In genomic region chr2:197453914-197454398, GRCh38 we compare ENCODE assay signal across 8 cellular contexts. TPM values are rescaled to one million over a fixed set of nuclear protein-coding genes. Genes with fewer than 3 reads are reported as not detected.
DNase-seq lines count a peak whose midpoint lies in the region; ATAC-seq, FAIRE-seq and TF ChIP-seq lines count a peak whose summit lies in the region.

No MANE protein-coding gene starts in this region.

- RAD21 ChIA-PET in HCT116 (lab: Charles Lee; ENCODE audit: low non-redundant PET in 1 of 2, low total read pairs in 2 of 2, uncharacterized antibody in 2 of 2, unreplicated experiment in 2 of 2) (no interaction called here), GM12878 (lab: Charles Lee; ENCODE audit: unreplicated experiment) (interaction anchor here (1.0 to 4.2 kb wide), 2 partner anchors 19 to 42 kb away, joined by 3 to 38 read pairs; partner anchors contain the start of gene SF3B1)

- TF ChIP-seq EP300 in GM12878 (IDR thresholded peaks at IDR 0.05; ENCODE audit: borderline replicate concordance in 1 of 2, control insufficient read depth in 1 of 2, low read depth in 2 of 2, low read length in 2 of 2) (no peak), stomach (IDR thresholded peaks at IDR 0.05) (no peak)

- intact Hi-C loops in HCT116 (cut with micrococcal nuclease) (loop anchor here (1.0 kb wide), 2 partner anchors 19 to 46 kb away; partner anchors contain the start of genes HSPE1 and SF3B1), GM12878 (cut with micrococcal nuclease; ENCODE audit: unreplicated experiment) (loop anchor here (1.0 to 5.0 kb wide), 3 partner anchors 19 to 253 kb away; partner anchors contain the start of genes HSPD1, MARS2 and SF3B1), stomach (cut with DNase I; ENCODE audit: low total_unique reads) (no loop called here)

- in situ Hi-C loops in GM12878 (cut with MboI), result no loop called here

- H4K20me1 ChIP-seq in HCT116 (ENCODE audit: insufficient read depth) (no peaks in the 10 kb centered on the region), GM12878 (ENCODE audit: control insufficient read depth, insufficient read depth) (0 out of 2 replicates have a peak, but pooled peaks cover under 1% of the 10 kb centered on the region)

- BruUV-seq in HCT116 (replicated peaks; lab: Mats Ljungman, UMichigan) (no TSS peak), GM12878 (replicated peaks; lab: Mats Ljungman, UMichigan) (no TSS peak)

- POLR2A ChIA-PET in HCT116 (lab: Charles Lee) (interaction anchor here (1.2 to 1.3 kb wide), 2 partner anchors 19 to 22 kb away, joined by 5 to 14 read pairs; partner anchors contain the start of gene SF3B1), GM12878 (lab: Charles Lee) (interaction anchor here (2.6 to 4.8 kb wide), 3 partner anchors 18 to 46 kb away, joined by 25 to 63 read pairs (median 43); partner anchors contain the start of genes HSPD1, HSPE1 and SF3B1)

- under 1% methylated on average over 11 of the region's 11 CpGs for WGBS in GM12878 (ENCODE audit: insufficient coverage, insufficient replicate concordance, low lambda C conversion rate, missing lambda C conversion rate)
- WGBS in stomach, 5 donors, result 0 to 2% (median 0%) methylated on average over 11 of the region's 11 CpGs

- CTCF ChIA-PET in HCT116 (lab: Charles Lee), result no interaction called here
- CTCF ChIA-PET in GM12878 (lab: Yijun Ruan, JAX), result interaction anchor here (1.3 kb wide), 1 partner anchor 21 kb away, joined by 9 read pairs; no protein-coding TSS in a partner anchor

- H3K9me3 ChIP-seq in HCT116 (ENCODE audit: control insufficient read depth in 1 of 2, insufficient read depth in 1 of 2, low read depth in 1 of 2, low read length in 2 of 2), result no peaks in the 10 kb centered on the region
- no peaks in the 10 kb centered on the region; the same call in 2 of the 3 replicates for H3K9me3 ChIP-seq in GM12878 (replicated peaks; ENCODE audit: control insufficient read depth, insufficient read depth, low read length)
- H3K9me3 ChIP-seq in stomach, result no peaks in the 10 kb centered on the region

- H3K4me3 ChIP-seq in HCT116 (replicated peaks in 1 of 2; ENCODE audit: low read depth in 1 of 2, low read length in 2 of 2) (peak overlapping the region; percentile 84 to 99), GM12878 (peak overlapping the region; percentile 94), stomach (peak overlapping the region; percentile 60 to 76 (median 66))

- TF ChIP-seq CTCF in HCT116 (IDR thresholded peaks at IDR 0.05 in 2 of 3, conservative IDR thresholded peaks at IDR 0.05 in 1 of 3; ENCODE audit: borderline replicate concordance in 1 of 3, insufficient read depth in 1 of 3, low read depth in 2 of 3, low read length in 2 of 3) (no peak), GM12878 (IDR thresholded peaks at IDR 0.05 in 2 of 3, conservative IDR thresholded peaks at IDR 0.05 in 1 of 3; ENCODE audit: control insufficient read depth in 2 of 3, extremely low read depth in 1 of 3, insufficient read depth in 1 of 3, low read depth in 3 of 3, low read length in 3 of 3) (no peak), stomach (IDR thresholded peaks at IDR 0.05) (no peak)

- FAIRE-seq in GM12878 (lab: Jason Lieb, UNC), result no peak

- H3K9ac ChIP-seq in HCT116 (ENCODE audit: low read length) (peak overlapping the region; percentile 86), GM12878 (ENCODE audit: control insufficient read depth, insufficient read depth, low read length) (peak overlapping the region; percentile 85)

- TF ChIP-seq RAD21 in HCT116 (IDR thresholded peaks at IDR 0.05; ENCODE audit: low read depth), result no peak
- no peak for TF ChIP-seq RAD21 in GM12878 (IDR thresholded peaks at IDR 0.05; ENCODE audit: insufficient read depth, low read depth, low read length)

- H3K27ac ChIP-seq in HCT116 (ENCODE audit: low read depth, low read length) (peak overlapping the region; percentile 70), GM12878 (ENCODE audit: control insufficient read depth, insufficient read depth) (peak overlapping the region; percentile 83), stomach (peak overlapping the region; percentile 97 to 99 (median 99))

- H3K36me3 ChIP-seq in HCT116 (ENCODE audit: control insufficient read depth in 1 of 2, insufficient read depth in 2 of 2, low read length in 2 of 2), result no peaks in the 10 kb centered on the region
- H3K36me3 ChIP-seq in GM12878 (ENCODE audit: control insufficient read depth in 2 of 2, insufficient read depth in 2 of 2, low read length in 1 of 2), result peaks cover 0 to under 1% of the 10 kb centered on the region in 2 experiments; a peak in 1 of 4 replicates
- peaks cover 0 to under 1% (median 0%) of the 10 kb centered on the region in 4 donors for H3K36me3 ChIP-seq in stomach

- H2AFZ ChIP-seq in HCT116 (ENCODE audit: low read depth, low read length, poor library complexity, severe bottlenecking) (peak overlapping the region; percentile 55), GM12878 (ENCODE audit: control insufficient read depth, low read depth, low read length) (peak overlapping the region; percentile 48)

- peak; percentile 80 to 86 for DNase-seq in NOMO-1 (lab: John Stamatoyannopoulos, UW; ENCODE audit: unreplicated experiment in 2 of 2)
- DNase-seq in NOMO-1 treated with DMSO at 0.1 percent for 48 hours (lab: John Stamatoyannopoulos, UW; ENCODE audit: unreplicated experiment), result no peak
- peak; percentile 80 for DNase-seq in HCT116 (ENCODE audit: low read depth, low spot score)
- DNase-seq in LoVo (ENCODE audit: low spot score), result peak; percentile 88
- DNase-seq in GM12878 (ENCODE audit: low read depth, low spot score), result peak; percentile 38
- DNase-seq in islet precursor cell, result peak; percentile 92
- DNase-seq in stomach, result peak; percentile 70
- no peak for DNase-seq in superior temporal gyrus (ENCODE audit: extremely low spot score)

- TF ChIP-seq POLR2A in HCT116 (IDR thresholded peaks at IDR 0.05; ENCODE audit: borderline replicate concordance, extremely low read depth, insufficient read depth, insufficient read length), result no peak
- TF ChIP-seq POLR2A in GM12878 (IDR thresholded peaks at IDR 0.05; ENCODE audit: low read depth, low read length), result no peak
- TF ChIP-seq POLR2A in stomach (IDR thresholded peaks at IDR 0.05), result no peak

- no peaks in the 10 kb centered on the region for H3K9me2 ChIP-seq in HCT116 (ENCODE audit: insufficient read depth)

- SMC1A ChIA-PET in GM12878 (lab: Charles Lee; ENCODE audit: uncharacterized antibody, unreplicated experiment), result interaction anchor here (0.9 to 3.8 kb wide), 5 partner anchors 13 to 384 kb away, joined by 3 to 32 read pairs (median 4); partner anchors contain the start of genes HSPD1, HSPE1 and SF3B1

- peaks cover 49% of the 10 kb centered on the region for H3K79me2 ChIP-seq in HCT116 (ENCODE audit: insufficient read depth, low read length)
- peaks cover 45% of the 10 kb centered on the region for H3K79me2 ChIP-seq in GM12878 (ENCODE audit: control insufficient read depth, insufficient read depth, low read length)

- H3K27me3 ChIP-seq in HCT116 (ENCODE audit: insufficient read depth, low read length) (no peaks in the 10 kb centered on the region), GM12878 (replicated peaks in 1 of 2; ENCODE audit: control insufficient read depth in 2 of 2, insufficient read depth in 2 of 2, low read length in 1 of 2) (no peaks in the 10 kb centered on the region), stomach (no peaks in the 10 kb centered on the region)

- peak overlapping the region; percentile 84 for H3K4me2 ChIP-seq in HCT116 (ENCODE audit: low read length)
- H3K4me2 ChIP-seq in GM12878 (ENCODE audit: control insufficient read depth, insufficient read depth), result peak overlapping the region; percentile 36

- ATAC-seq in HCT116, result peak; percentile 44
- ATAC-seq in GM12878, result peak; percentile 65

- peaks cover 4 to 13% of the 10 kb centered on the region in 2 experiments; a peak in 2 of 4 replicates for H3K4me1 ChIP-seq in HCT116 (ENCODE audit: control insufficient read depth in 1 of 2, insufficient read depth in 2 of 2, low read length in 2 of 2)
- H3K4me1 ChIP-seq in GM12878 (ENCODE audit: control insufficient read depth, insufficient read depth, low read length), result no peaks in the 10 kb centered on the region
- H3K4me1 ChIP-seq in stomach, result peaks cover 12 to 50% (median 34%) of the 10 kb centered on the region in 4 donors

RNA-seq across cellular contexts. Expression of gene COQ10B, which starts 0.6 kb away (rescaled TPM):
- total RNA-seq in HCT116 (2021; ENCODE audit: unreplicated experiment) (20.4 TPM), GM12878 (2014; rRNA removed) (14.5 and 17.3 TPM in 2 replicates), GM12878 (2014; rRNA removed; fragmentation: Illumina TruSeq; extraction: Trizol) (16.9 and 18.2 TPM in 2 replicates), GM12878 (2021) (9.9 and 10.3 TPM in 2 replicates), stomach (10 to 100 TPM in 3 of 5 donors, 1 to 10 TPM in 2; 2.9 to 47.7 (median 17.0) TPM)
- 8.8 and 10.2 TPM in 2 replicates for polyA plus RNA-seq in HCT116 (2012)
- total RNA-seq in GM12878 (2013; cell fraction: nucleolus; rRNA removed), result 8.4 and 12.0 TPM in 2 replicates
- polyA plus RNA-seq in GM12878 (2011; ENCODE audit: low read depth), result 8.4 TPM
- polyA plus RNA-seq in GM12878 (2011; rRNA removed) (3.6 and 4.5 TPM in 2 replicates), GM12878 (2014; fragmentation: Illumina TruSeq; extraction: Trizol) (13.2 and 18.9 TPM in 2 replicates), GM12878 (2014; fragmentation: Nextera tagmentation; extraction: Ambion mirVana) (10 to 100 TPM in 1 of 2 experiments, 1 to 10 TPM in 1; 7.7 to 13.1 TPM), GM12878 (2014; rRNA removed) (7.3 and 8.3 TPM in 2 replicates), GM12878 (2016; fragmentation: Nextera tagmentation; extraction: Ambion mirVana) (10 to 100 TPM; 21.8 to 23.2 TPM), stomach (10 to 100 TPM; 11.0 to 30.1 (median 22.9) TPM)
- polyA plus RNA-seq in GM12878 (2011; cell fraction: cytosol; rRNA removed), result 1.8 and 2.5 TPM in 2 replicates
- polyA plus RNA-seq in GM12878 (2011; cell fraction: nucleus; rRNA removed), result 1.3 and 2.9 TPM in 2 replicates
- 9.5 and 11.9 TPM in 2 replicates for polyA plus RNA-seq in GM12878 (2012)
- 2.9 and 5.9 TPM in 2 replicates for polyA minus RNA-seq in GM12878 (2011; rRNA and poly(A)+ RNA removed)
- 3.7 and 6.1 TPM in 2 replicates for polyA minus RNA-seq in GM12878 (2011; cell fraction: cytosol; rRNA and poly(A)+ RNA removed)
- 9.6 and 13.0 TPM in 2 replicates for polyA minus RNA-seq in GM12878 (2011; cell fraction: nucleus; rRNA and poly(A)+ RNA removed)

RNA-seq across cellular contexts. Expression of gene SF3B1, which starts 19.1 kb away (rescaled TPM):
- total RNA-seq in HCT116 (2021; ENCODE audit: unreplicated experiment) (282 TPM), GM12878 (2014; rRNA removed) (236 and 277 TPM in 2 replicates), GM12878 (2014; rRNA removed; fragmentation: Illumina TruSeq; extraction: Trizol) (241 and 248 TPM in 2 replicates), GM12878 (2021) (262 and 263 TPM in 2 replicates), stomach (100 to 1,000 TPM; 154 to 520 (median 382) TPM)
- 194 and 213 TPM in 2 replicates for polyA plus RNA-seq in HCT116 (2012)
- 1,461 and 1,609 TPM in 2 replicates for total RNA-seq in GM12878 (2013; cell fraction: nucleolus; rRNA removed)
- polyA plus RNA-seq in GM12878 (2011; ENCODE audit: low read depth), result 149 TPM
- polyA plus RNA-seq in GM12878 (2011; rRNA removed) (565 and 880 TPM in 2 replicates), GM12878 (2014; fragmentation: Illumina TruSeq; extraction: Trizol) (324 and 460 TPM in 2 replicates), GM12878 (2014; fragmentation: Nextera tagmentation; extraction: Ambion mirVana) (100 to 1,000 TPM; 163 to 170 TPM), GM12878 (2014; rRNA removed) (150 and 191 TPM in 2 replicates), GM12878 (2016; fragmentation: Nextera tagmentation; extraction: Ambion mirVana) (100 to 1,000 TPM; 232 to 246 TPM), stomach (100 to 1,000 TPM in 1 of 3 donors, 10 to 100 TPM in 2; 47.4 to 201 (median 51.5) TPM)
- 149 and 276 TPM in 2 replicates for polyA plus RNA-seq in GM12878 (2011; cell fraction: cytosol; rRNA removed)
- 1,214 and 1,398 TPM in 2 replicates for polyA plus RNA-seq in GM12878 (2011; cell fraction: nucleus; rRNA removed)
- 229 and 264 TPM in 2 replicates for polyA plus RNA-seq in GM12878 (2012)
- polyA minus RNA-seq in GM12878 (2011; rRNA and poly(A)+ RNA removed), result 301 and 769 TPM in 2 replicates
- 57.1 and 80.7 TPM in 2 replicates for polyA minus RNA-seq in GM12878 (2011; cell fraction: cytosol; rRNA and poly(A)+ RNA removed)
- polyA minus RNA-seq in GM12878 (2011; cell fraction: nucleus; rRNA and poly(A)+ RNA removed), result 245 and 280 TPM in 2 replicates

RNA-seq across cellular contexts. Expression of gene HSPD1, which starts 45.7 kb away (rescaled TPM):
- total RNA-seq in HCT116 (2021; ENCODE audit: unreplicated experiment) (995 TPM), GM12878 (2014; rRNA removed) (345 and 394 TPM in 2 replicates), GM12878 (2014; rRNA removed; fragmentation: Illumina TruSeq; extraction: Trizol) (701 and 730 TPM in 2 replicates), GM12878 (2021) (578 and 595 TPM in 2 replicates), stomach (100 to 1,000 TPM in 2 of 5 donors, 10 to 100 TPM in 3; 79.9 to 218 (median 98.2) TPM)
- polyA plus RNA-seq in HCT116 (2012), result 359 and 527 TPM in 2 replicates
- 368 and 375 TPM in 2 replicates for total RNA-seq in GM12878 (2013; cell fraction: nucleolus; rRNA removed)
- 218 TPM for polyA plus RNA-seq in GM12878 (2011; ENCODE audit: low read depth)
- polyA plus RNA-seq in GM12878 (2011; rRNA removed) (529 and 804 TPM in 2 replicates), GM12878 (2014; fragmentation: Illumina TruSeq; extraction: Trizol) (812 and 992 TPM in 2 replicates), GM12878 (2014; fragmentation: Nextera tagmentation; extraction: Ambion mirVana) (100 to 1,000 TPM; 659 to 997 TPM), GM12878 (2014; rRNA removed) (430 and 462 TPM in 2 replicates), GM12878 (2016; fragmentation: Nextera tagmentation; extraction: Ambion mirVana) (1,000 to 10,000 TPM; 1,157 to 1,169 TPM), stomach (100 to 1,000 TPM; 143 to 174 (median 147) TPM)
- 216 and 238 TPM in 2 replicates for polyA plus RNA-seq in GM12878 (2011; cell fraction: cytosol; rRNA removed)
- 220 and 335 TPM in 2 replicates for polyA plus RNA-seq in GM12878 (2011; cell fraction: nucleus; rRNA removed)
- polyA plus RNA-seq in GM12878 (2012), result 269 and 346 TPM in 2 replicates
- polyA minus RNA-seq in GM12878 (2011; rRNA and poly(A)+ RNA removed), result 323 and 432 TPM in 2 replicates
- 184 and 232 TPM in 2 replicates for polyA minus RNA-seq in GM12878 (2011; cell fraction: cytosol; rRNA and poly(A)+ RNA removed)
- polyA minus RNA-seq in GM12878 (2011; cell fraction: nucleus; rRNA and poly(A)+ RNA removed), result 150 and 246 TPM in 2 replicates

RNA-seq across cellular contexts. Expression of gene HSPE1, which starts 46.2 kb away (rescaled TPM):
- total RNA-seq in HCT116 (2021; ENCODE audit: unreplicated experiment) (291 TPM), GM12878 (2014; rRNA removed) (210 and 211 TPM in 2 replicates), GM12878 (2014; rRNA removed; fragmentation: Illumina TruSeq; extraction: Trizol) (421 and 442 TPM in 2 replicates), GM12878 (2021) (174 and 180 TPM in 2 replicates), stomach (100 to 1,000 TPM in 2 of 5 donors, 10 to 100 TPM in 3; 27.4 to 122 (median 74.0) TPM)
- polyA plus RNA-seq in HCT116 (2012), result 173 and 265 TPM in 2 replicates
- 58.4 and 59.6 TPM in 2 replicates for total RNA-seq in GM12878 (2013; cell fraction: nucleolus; rRNA removed)
- 119 TPM for polyA plus RNA-seq in GM12878 (2011; ENCODE audit: low read depth)
- polyA plus RNA-seq in GM12878 (2011; rRNA removed) (259 and 411 TPM in 2 replicates), GM12878 (2014; fragmentation: Illumina TruSeq; extraction: Trizol) (498 and 661 TPM in 2 replicates), GM12878 (2014; fragmentation: Nextera tagmentation; extraction: Ambion mirVana) (100 to 1,000 TPM; 872 to 988 TPM), GM12878 (2014; rRNA removed) (488 and 513 TPM in 2 replicates), GM12878 (2016; fragmentation: Nextera tagmentation; extraction: Ambion mirVana) (1,000 to 10,000 TPM; 1,051 to 1,096 TPM), stomach (100 to 1,000 TPM; 171 to 218 (median 214) TPM)
- 72.8 and 91.8 TPM in 2 replicates for polyA plus RNA-seq in GM12878 (2011; cell fraction: cytosol; rRNA removed)
- 62.7 and 81.2 TPM in 2 replicates for polyA plus RNA-seq in GM12878 (2011; cell fraction: nucleus; rRNA removed)
- polyA plus RNA-seq in GM12878 (2012), result 175 and 372 TPM in 2 replicates
- 31.4 and 46.9 TPM in 2 replicates for polyA minus RNA-seq in GM12878 (2011; rRNA and poly(A)+ RNA removed)
- polyA minus RNA-seq in GM12878 (2011; cell fraction: cytosol; rRNA and poly(A)+ RNA removed), result 11.3 and 15.9 TPM in 2 replicates
- 35.8 and 59.9 TPM in 2 replicates for polyA minus RNA-seq in GM12878 (2011; cell fraction: nucleus; rRNA and poly(A)+ RNA removed)

Comparison
In these comparisons a context has a peak if more than half of its experiments do, and no peak if none do; other contexts are left out.
1. DNase-seq: peak in NOMO-1 (2 of 2), HCT116 (single experiment), LoVo (single experiment), GM12878 (single experiment), islet precursor cell (single experiment) and stomach (single experiment); none in NOMO-1 treated with DMSO at 0.1 percent for 48 hours (single experiment) and superior temporal gyrus (single experiment).
2. Peak in every context shown above with its lines, with median percentiles within 50 percentile points of each other: H3K27ac ChIP-seq and H3K4me3 ChIP-seq.